Comparison of ENCODE assay signal across 9 cellular contexts in genomic region chr15:72222433-72222832, GRCh38. TPM values are rescaled to one million over a fixed set of nuclear protein-coding genes. Genes with fewer than 3 reads are reported as not detected.
DNase-seq lines count a peak whose midpoint lies in the region; ATAC-seq and TF ChIP-seq lines count a peak whose summit lies in the region.
"Had no signal": no experiment of that assay in that cellular context is flagged by ENCODE, and none has a peak within 500 bp of the region (broad histone marks: within the 10 kb centered on the region; RNA-seq: fewer than 3 reads in every experiment).

No MANE protein-coding gene starts in this region.

- H3K4me3 ChIP-seq in adipocyte (ENCODE audit: low read length), result no peak overlapping the region

- H3K4me1 Mint-ChIP-seq in stimulated activated naive CD8-positive, alpha-beta T cell treated with anti-CD3 and anti-CD28 coated beads, Interleukin-15, Interleukin-2, amounts not matched to agents 100 ng/mL and 50 ng/mL, for 24 hours (ENCODE audit: low read depth), result peaks cover 76% of the 10 kb centered on the region

- TF ChIP-seq CTCF in GM10248 (IDR thresholded peaks at IDR 0.05; ENCODE audit: control extremely low read depth, extremely low read depth, low read depth, missing control alignments), result no peak

- peak overlapping the region; percentile 85 for H3K27ac Mint-ChIP-seq in stimulated activated naive CD8-positive, alpha-beta T cell treated with anti-CD3 and anti-CD28 coated beads, Interleukin-15, Interleukin-2, amounts not matched to agents 100 ng/mL and 50 ng/mL, for 24 hours

- H3K4me3 Mint-ChIP-seq in stimulated activated naive CD8-positive, alpha-beta T cell treated with anti-CD3 and anti-CD28 coated beads, Interleukin-15, Interleukin-2, amounts not matched to agents 100 ng/mL and 50 ng/mL, for 24 hours, result peak overlapping the region; percentile 68

- peaks cover 94% of the 10 kb centered on the region for H3K36me3 Mint-ChIP-seq in stimulated activated naive CD8-positive, alpha-beta T cell treated with anti-CD3 and anti-CD28 coated beads, Interleukin-15, Interleukin-2, amounts not matched to agents 100 ng/mL and 50 ng/mL, for 24 hours (ENCODE audit: low read depth)

- POLR2A ChIA-PET in GM10248 (lab: Yijun Ruan, JAX), result interaction anchor here (0.7 to 2.0 kb wide), 2 partner anchors 8 to 200 kb away, joined by 4 to 9 read pairs; partner anchors contain the start of gene PKM

- H3K9me3 ChIP-seq in adipocyte (ENCODE audit: control insufficient read depth, low read length), result no peaks in the 10 kb centered on the region

- H3K27me3 Mint-ChIP-seq in stimulated activated naive CD8-positive, alpha-beta T cell treated with anti-CD3 and anti-CD28 coated beads, Interleukin-15, Interleukin-2, amounts not matched to agents 100 ng/mL and 50 ng/mL, for 24 hours, result no peaks in the 10 kb centered on the region

- no peak for DNase-seq in stimulated activated naive CD8-positive, alpha-beta T cell treated with anti-CD3 and anti-CD28 coated beads, Interleukin-15, Interleukin-2, amounts not matched to agents 100 U/mL and 50 U/mL, for 24 hours
- DNase-seq in adipocyte (ENCODE audit: low read depth) (peak; percentile 75), left colon (peak in 1 of 2 donors; percentile 47), GM10248 (ENCODE audit: extremely low spot score) (no peak), DMS79 (lab: John Stamatoyannopoulos, UW) (no peak), activated gamma-delta T cell (lab: John Stamatoyannopoulos, UW) (no peak)

- H3K36me3 ChIP-seq in adipocyte (ENCODE audit: control insufficient read depth, insufficient read depth, low read length, severe bottlenecking), result peaks cover 51% of the 10 kb centered on the region

- H3K4me1 ChIP-seq in adipocyte (ENCODE audit: control insufficient read depth, insufficient read depth, low read length), result peaks cover 35% of the 10 kb centered on the region

- no peaks in the 10 kb centered on the region for H3K27me3 ChIP-seq in adipocyte (replicated peaks; ENCODE audit: control insufficient read depth, insufficient read depth, low read length)

- CTCF ChIA-PET in GM10248 (lab: Yijun Ruan, JAX), result interaction anchor here (1.0 to 1.3 kb wide), 2 partner anchors 12 to 13 kb away, joined by 3 to 5 read pairs; no protein-coding TSS in a partner anchor

- ATAC-seq in stimulated activated naive CD8-positive, alpha-beta T cell treated with anti-CD3 and anti-CD28 coated beads, Interleukin-15, Interleukin-2, amounts not matched to agents 100 U/mL and 50 U/mL, for 24 hours, result no peak
- ATAC-seq in left colon, result peak; percentile 62
- ATAC-seq in GM19395 (IDR thresholded peaks at IDR 0.05; ENCODE audit: unreplicated experiment), result no peak

- H3K9me3 Mint-ChIP-seq in stimulated activated naive CD8-positive, alpha-beta T cell treated with anti-CD3 and anti-CD28 coated beads, Interleukin-15, Interleukin-2, amounts not matched to agents 100 ng/mL and 50 ng/mL, for 24 hours, result no peaks in the 10 kb centered on the region

- H3K9ac ChIP-seq in adipocyte (ENCODE audit: low read length), result no peak overlapping the region
- H3K9ac ChIP-seq: KMS-11 had no signal

- intact Hi-C loops in left colon (cut with DNase I, micrococcal nuclease), result no loop called here

RNA-seq across cellular contexts. Expression of gene PKM, which starts 8.6 kb away (rescaled TPM):
- 100 to 1,000 TPM; 407 to 466 TPM for total RNA-seq in left colon

RNA-seq across cellular contexts. Expression of gene GRAMD2A, which starts 24.8 kb away (rescaled TPM):
- 1 to 10 TPM; 1.0 to 6.3 TPM for total RNA-seq in left colon

RNA-seq across cellular contexts. Expression of gene PARP6, which starts 49.9 kb away (rescaled TPM):
- 10 to 100 TPM; 39.1 to 40.8 TPM for total RNA-seq in left colon
